ENCODE assay signal across 8 cellular contexts in the genomic region with DNA sequence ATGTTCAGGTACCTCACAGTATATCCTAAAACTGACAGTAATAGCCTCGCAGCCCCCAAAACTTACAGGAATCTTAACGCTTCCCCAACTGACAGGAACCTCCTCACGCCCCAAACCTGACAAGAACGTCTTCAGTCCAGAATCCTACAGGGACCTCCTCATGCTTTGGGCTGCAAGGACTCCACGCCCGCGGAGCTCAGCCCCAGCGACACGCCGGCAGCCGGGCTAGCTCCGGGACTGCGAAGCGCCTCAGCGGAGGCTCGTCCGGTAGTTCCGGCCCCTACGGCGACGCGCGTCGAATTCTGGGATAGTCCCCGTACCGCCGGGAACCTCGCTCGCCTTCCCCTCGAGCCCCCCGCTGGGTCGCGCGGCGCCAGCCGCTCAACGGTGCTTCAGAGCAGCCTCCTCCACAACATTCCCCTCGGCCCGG. TPM values are rescaled to one million over a fixed set of nuclear protein-coding genes. Genes with fewer than 3 reads are reported as not detected.
DNase-seq lines count a peak whose midpoint lies in the region; ATAC-seq and TF ChIP-seq lines count a peak whose summit lies in the region.

No MANE protein-coding gene starts in this region.

- no peaks in the 10 kb centered on the region for H3K9me3 ChIP-seq in psoas muscle

- peak overlapping the region; percentile 94 for H3K27ac ChIP-seq in psoas muscle

- peak overlapping the region; percentile 81 for H3K4me3 ChIP-seq in psoas muscle

- H3K36me3 ChIP-seq in psoas muscle (ENCODE audit: insufficient read depth in 1 of 2, low read depth in 1 of 2) = peaks cover 0 to 32% of the 10 kb centered on the region in 2 donors

- ATAC-seq in HG02588 (IDR thresholded peaks at IDR 0.05; ENCODE audit: unreplicated experiment) (peak; percentile 23), left cardiac atrium (peak; percentile 51 to 70), psoas muscle (peak; percentile 39 to 70 (median 58))
- ATAC-seq in activated naive CD4-positive, alpha-beta T cell treated with anti-CD3 and anti-CD28 coated beads, Interleukin-2, amount 50 U/mL, for 72 hours = peak in 1 of 2 donors; percentile 11

- peak; percentile 19 for DNase-seq in NK-92 treated with Interleukin-12 subunit alpha and Interleukin-12 subunit beta, amount 100 ng/mL, for 24 hours (lab: John Stamatoyannopoulos, UW)
- no peak for DNase-seq in NK-92 (lab: John Stamatoyannopoulos, UW; ENCODE audit: unreplicated experiment)
- DNase-seq in NCI-H748 treated with DMSO at 0.1 percent for 48 hours (lab: John Stamatoyannopoulos, UW) = peak; percentile 18
- DNase-seq in activated naive CD4-positive, alpha-beta T cell treated with anti-CD3 and anti-CD28 coated beads, Interleukin-2, amount 50 U/mL, for 72 hours (ENCODE audit: low spot score in 2 of 2) = peak in 1 of 2 donors; percentile 35
- DNase-seq in left cardiac atrium = peak; percentile 49
- DNase-seq in psoas muscle = peak in 1 of 2 donors; percentile 24
- DNase-seq in ecto neural progenitor cell (ENCODE audit: low spot score) = no peak

- H3K9me3 Mint-ChIP-seq in activated naive CD4-positive, alpha-beta T cell treated with anti-CD3 and anti-CD28 coated beads, Interleukin-2, amount 50 U/mL, for 72 hours = no peaks in the 10 kb centered on the region

- H3K27ac Mint-ChIP-seq in activated naive CD4-positive, alpha-beta T cell treated with anti-CD3 and anti-CD28 coated beads, Interleukin-2, amount 50 U/mL, for 72 hours = peak overlapping the region; percentile 93 to 98

- H3K36me3 Mint-ChIP-seq in activated naive CD4-positive, alpha-beta T cell treated with anti-CD3 and anti-CD28 coated beads, Interleukin-2, amount 50 U/mL, for 72 hours = peaks cover 14 to 15% of the 10 kb centered on the region in 2 donors

- intact Hi-C loops in left cardiac atrium (cut with DNase I) = no loop called here
- intact Hi-C loops in psoas muscle (cut with DNase I) = loop anchor here in 1 of 2 donors (5.0 to 10.0 kb wide), 3 partner anchors 139 to 401 kb away; a partner anchor contains a TSS

- H3K4me1 ChIP-seq in psoas muscle = no peaks in the 10 kb centered on the region

- TF ChIP-seq CTCF in psoas muscle (IDR thresholded peaks at IDR 0.05) = no peak

- 0 to 42% (median 0%) methylated on average over 29 to 39 of the region's 39 CpGs for WGBS in psoas muscle, 3 donors

- H3K27me3 ChIP-seq in psoas muscle (ENCODE audit: insufficient read depth in 3 of 3, low read length in 2 of 3) = no peaks in the 10 kb centered on the region

RNA-seq across cellular contexts. Expression of a gene that starts 0.6 kb away (rescaled TPM):
- 10 to 100 TPM; 56.5 to 65.3 TPM for total RNA-seq in activated naive CD4-positive, alpha-beta T cell treated with anti-CD3 and anti-CD28 coated beads, Interleukin-2, amount 50 U/mL, for 72 hours
- total RNA-seq in left cardiac atrium = 10 to 100 TPM in 1 of 2 donors, 1 to 10 TPM in 1; 10.0 to 12.4 TPM
- 10 to 100 TPM in 3 of 4 donors, 1 to 10 TPM in 1; 9.0 to 16.4 (median 11.9) TPM for total RNA-seq in psoas muscle
- 1 to 10 TPM; 3.6 to 8.8 (median 4.2) TPM for polyA plus RNA-seq in psoas muscle

Comparison
In these comparisons a context has a peak if more than half of its experiments do, and no peak if none do; other contexts are left out.
1. DNase-seq: peak in NK-92 treated with Interleukin-12 subunit alpha and Interleukin-12 subunit beta, amount 100 ng/mL, for 24 hours (single experiment), NCI-H748 treated with DMSO at 0.1 percent for 48 hours (single experiment) and left cardiac atrium (single experiment); none in NK-92 (single experiment) and ecto neural progenitor cell (single experiment).